In the genomic region with DNA sequence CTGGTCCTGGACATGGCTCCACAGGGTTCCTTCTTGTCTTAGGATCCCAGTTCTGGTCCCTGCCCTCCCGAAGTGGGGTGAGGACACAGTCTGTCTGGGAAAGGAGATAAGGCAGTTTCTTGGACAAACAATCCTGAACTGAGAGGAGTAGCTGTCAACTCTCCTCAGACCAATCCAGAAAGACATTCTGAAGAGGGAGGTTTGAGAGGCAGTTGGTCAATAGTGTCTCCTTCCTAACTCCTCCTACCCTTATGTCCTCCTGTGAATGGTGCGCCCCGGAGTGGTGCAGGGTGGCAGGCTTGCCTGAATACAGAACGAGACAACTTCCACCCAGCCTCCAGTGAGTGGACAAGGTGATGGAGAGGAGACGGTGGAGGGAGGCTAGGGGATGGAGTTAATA, we compare ENCODE assay signal across 16 cellular contexts.
"Had no signal": no experiment of that assay in that cellular context is flagged by ENCODE, and none has a peak within 500 bp of the region (broad histone marks: within the 10 kb centered on the region; RNA-seq: fewer than 3 reads in every experiment).

No MANE protein-coding gene starts in this region.

- ATAC-seq: esophagus mucosa; heart left ventricle; mucosa of descending colon; naive thymus-derived CD8-positive, alpha-beta T cell; right cardiac atrium; stimulated activated naive B cell treated with anti-CD40 and anti-IgM and Interleukin-4, amounts not matched to agents 10 μg/mL and 1 μg/mL and 100 μg/mL, for 72 hours had no signal

- H3K27ac ChIP-seq: colonic mucosa, heart left ventricle, testis, tibial nerve had no signal

- DNase-seq: colonic mucosa; effector CD4-positive, alpha-beta T cell; heart left ventricle; hippocampal formation; kidney glomerular epithelial cell; mammary epithelial cell; naive thymus-derived CD8-positive, alpha-beta T cell; right cardiac atrium; stimulated activated CD4-positive, alpha-beta T cell treated with anti-CD3 and anti-CD28 coated beads, Interleukin-1b, Interleukin-23, amount 100 ng/mL, for 48 hours; stimulated activated CD4-positive, alpha-beta T cell treated with anti-CD3 and anti-CD28 coated beads, Interleukin-4, amount 100 ng/mL, for 24 hours; stimulated activated naive B cell treated with anti-CD40 and anti-IgM and Interleukin-4, amounts not matched to agents 10 μg/mL and 1 μg/mL and 100 μg/mL, for 72 hours; testis had no signal

- H3K9me3 Mint-ChIP-seq: naive thymus-derived CD8-positive, alpha-beta T cell; stimulated activated naive B cell treated with anti-CD40 and anti-IgM and Interleukin-4, amounts not matched to agents 10 μg/mL and 1 μg/mL and 100 μg/mL, for 72 hours; stimulated activated naive CD8-positive, alpha-beta T cell treated with anti-CD3 and anti-CD28 coated beads, Interleukin-15, amount 100 ng/mL, for 72 hours had no signal

- H3K27ac Mint-ChIP-seq: stimulated activated naive B cell treated with anti-CD40 and anti-IgM and Interleukin-4, amounts not matched to agents 10 μg/mL and 1 μg/mL and 100 μg/mL, for 72 hours had no signal

- H3K4me1 ChIP-seq: colonic mucosa, testis, tibial nerve had no signal

- H3K4me3 Mint-ChIP-seq: naive thymus-derived CD8-positive, alpha-beta T cell; stimulated activated naive B cell treated with anti-CD40 and anti-IgM and Interleukin-4, amounts not matched to agents 10 μg/mL and 1 μg/mL and 100 μg/mL, for 72 hours; stimulated activated naive CD8-positive, alpha-beta T cell treated with anti-CD3 and anti-CD28 coated beads, Interleukin-15, amount 100 ng/mL, for 72 hours had no signal

- H3K27me3 ChIP-seq: colonic mucosa, heart left ventricle, testis, tibial nerve had no signal

- H3K27me3 Mint-ChIP-seq: stimulated activated naive B cell treated with anti-CD40 and anti-IgM and Interleukin-4, amounts not matched to agents 10 μg/mL and 1 μg/mL and 100 μg/mL, for 72 hours; stimulated activated naive CD8-positive, alpha-beta T cell treated with anti-CD3 and anti-CD28 coated beads, Interleukin-15, amount 100 ng/mL, for 72 hours had no signal

- H3K4me3 ChIP-seq: colonic mucosa, heart left ventricle, mucosa of descending colon, testis, tibial nerve had no signal

- H3K9me3 ChIP-seq: colonic mucosa, heart left ventricle, mucosa of descending colon, testis, tibial nerve had no signal

- H3K36me3 Mint-ChIP-seq: naive thymus-derived CD8-positive, alpha-beta T cell; stimulated activated naive B cell treated with anti-CD40 and anti-IgM and Interleukin-4, amounts not matched to agents 10 μg/mL and 1 μg/mL and 100 μg/mL, for 72 hours had no signal

- H3K36me3 ChIP-seq: colonic mucosa, heart left ventricle, tibial nerve had no signal
